ENCODE assay signal across 13 cellular contexts in genomic region chr17:78263736-78264340, GRCh38. TPM values are rescaled to one million over a fixed set of nuclear protein-coding genes. Genes with fewer than 3 reads are reported as not detected.
A peak's percentile ranks its signal among the peaks of the same experiment; 100 is the strongest.
DNase-seq lines count a peak whose midpoint lies in the region; ATAC-seq and TF ChIP-seq lines count a peak whose summit lies in the region.
"Had no signal": no experiment of that assay in that cellular context is flagged by ENCODE, and none has a peak within 500 bp of the region (broad histone marks: within the 10 kb centered on the region; RNA-seq: fewer than 3 reads in every experiment).

No MANE protein-coding gene starts in this region.

- peak in 1 of 5 donors; percentile 26 for DNase-seq in CD8-positive, alpha-beta memory T cell
- DNase-seq in NT2/D1 (ENCODE audit: low read depth, low spot score) (no peak), right atrium auricular region (ENCODE audit: low spot score) (no peak), gastrocnemius medialis (no peak), MG63 (no peak)
- DNase-seq: HCEC 1CT, retina had no signal

- ATAC-seq in gastrocnemius medialis (peak in 1 of 2 donors; percentile 14), GM18517 (IDR thresholded peaks at IDR 0.05; ENCODE audit: unreplicated experiment) (no peak), GM21576 (IDR thresholded peaks at IDR 0.05; ENCODE audit: unreplicated experiment) (no peak)
- ATAC-seq: WTC11 had no signal

- no peaks in the 10 kb centered on the region for H3K36me3 ChIP-seq in CD8-positive, alpha-beta memory T cell (ENCODE audit: insufficient read depth, low read length)
- no peaks in the 10 kb centered on the region for H3K36me3 ChIP-seq in NT2/D1 (ENCODE audit: insufficient read depth, insufficient read length, low read length)
- no peaks in the 10 kb centered on the region for H3K36me3 ChIP-seq in right atrium auricular region
- H3K36me3 ChIP-seq in gastrocnemius medialis, result no peaks in the 10 kb centered on the region
- H3K36me3 ChIP-seq in MG63, result no peaks in the 10 kb centered on the region
- H3K36me3 ChIP-seq: SJCRH30 had no signal

- peaks cover 5 to 20% (median 10%) of the 10 kb centered on the region in 3 donors for H3K4me1 Mint-ChIP-seq in CD8-positive, alpha-beta memory T cell

- H3K27me3 ChIP-seq in CD8-positive, alpha-beta memory T cell (ENCODE audit: insufficient read depth, low read length, poor library complexity, severe bottlenecking), result no peaks in the 10 kb centered on the region
- H3K27me3 ChIP-seq in NT2/D1 (ENCODE audit: insufficient read depth, insufficient read length) (peaks cover 6% of the 10 kb centered on the region), right atrium auricular region (no peaks in the 10 kb centered on the region), gastrocnemius medialis (peaks cover 1 to 2% (median 1%) of the 10 kb centered on the region in 3 donors), MG63 (no peaks in the 10 kb centered on the region)
- H3K27me3 ChIP-seq: SJCRH30 had no signal

- no peaks in the 10 kb centered on the region for H3K27me3 Mint-ChIP-seq in CD8-positive, alpha-beta memory T cell

- TF ChIP-seq CTCF in right atrium auricular region (IDR thresholded peaks at IDR 0.05) (no peak), gastrocnemius medialis (IDR thresholded peaks at IDR 0.05 in 4 of 5, conservative IDR thresholded peaks at IDR 0.05 in 1 of 5) (no peak)

- no peaks in the 10 kb centered on the region for H3K9me3 Mint-ChIP-seq in CD8-positive, alpha-beta memory T cell
- H3K9me3 Mint-ChIP-seq: WTC11 had no signal

- H3K36me3 Mint-ChIP-seq in CD8-positive, alpha-beta memory T cell, result no peaks in the 10 kb centered on the region
- H3K36me3 Mint-ChIP-seq: WTC11 had no signal

- peaks cover 46% of the 10 kb centered on the region for H3K4me1 ChIP-seq in CD8-positive, alpha-beta memory T cell (ENCODE audit: insufficient read depth, low read length)
- H3K4me1 ChIP-seq in NT2/D1 (ENCODE audit: insufficient read depth, insufficient read length) (peaks cover 22% of the 10 kb centered on the region), right atrium auricular region (peaks cover 0 to 19% of the 10 kb centered on the region in 2 donors), gastrocnemius medialis (peaks cover 9 to 13% of the 10 kb centered on the region in 2 donors)

- H3K27ac ChIP-seq in CD8-positive, alpha-beta memory T cell (ENCODE audit: low read depth, low read length), result peak overlapping the region; percentile 74
- H3K27ac ChIP-seq in right atrium auricular region, result peak overlapping the region; percentile 48 to 51
- peak overlapping the region; percentile 18 to 66 (median 64) for H3K27ac ChIP-seq in gastrocnemius medialis

- no peak for TF ChIP-seq POLR2A in gastrocnemius medialis (IDR thresholded peaks at IDR 0.05)

- H3K4me3 Mint-ChIP-seq in CD8-positive, alpha-beta memory T cell, result no peak overlapping the region
- H3K4me3 Mint-ChIP-seq: WTC11 had no signal

- in situ Hi-C loops in gastrocnemius medialis (cut with MboI; ENCODE audit: low sequenced_read_pairs in 4 of 4), result no loop called here

- CTCF ChIA-PET in CD8-positive, alpha-beta memory T cell (lab: Charles Lee), result interaction anchor here (1.1 to 2.4 kb wide), 2 partner anchors 13 to 97 kb away, joined by 3 to 9 read pairs; no protein-coding TSS in a partner anchor

- intact Hi-C loops in gastrocnemius medialis (cut with DNase I; ENCODE audit: low total_unique reads), result no loop called here

- H3K9ac ChIP-seq in NT2/D1 (ENCODE audit: insufficient read length, low read depth), result peak overlapping the region; percentile 8

- H3K9me3 ChIP-seq in CD8-positive, alpha-beta memory T cell (ENCODE audit: low read length), result no peaks in the 10 kb centered on the region
- H3K9me3 ChIP-seq in NT2/D1 (ENCODE audit: insufficient read depth, low read length) (no peaks in the 10 kb centered on the region), right atrium auricular region (no peaks in the 10 kb centered on the region), gastrocnemius medialis (no peaks in the 10 kb centered on the region), MG63 (no peaks in the 10 kb centered on the region)
- H3K9me3 ChIP-seq: SJCRH30 had no signal

- POLR2A ChIA-PET in CD8-positive, alpha-beta memory T cell (lab: Charles Lee), result no interaction called here

- no peak overlapping the region for H3K4me3 ChIP-seq in CD8-positive, alpha-beta memory T cell (ENCODE audit: low read length)
- no peak overlapping the region for H3K4me3 ChIP-seq in NT2/D1 (ENCODE audit: insufficient read length, low read depth)
- H3K4me3 ChIP-seq in right atrium auricular region, result no peak overlapping the region
- no peak overlapping the region for H3K4me3 ChIP-seq in gastrocnemius medialis
- no peak overlapping the region for H3K4me3 ChIP-seq in MG63
- H3K4me3 ChIP-seq: SJCRH30 had no signal

- H3K27ac Mint-ChIP-seq in CD8-positive, alpha-beta memory T cell, result peak overlapping the region in 2 of 8 donors; percentile 73 to 78

RNA-seq across cellular contexts. Expression of gene TMEM235, which starts 32.4 kb away (rescaled TPM):
- not detected for total RNA-seq in CD8-positive, alpha-beta memory T cell
- polyA plus RNA-seq in CD8-positive, alpha-beta memory T cell, result not detected
- not detected for total RNA-seq in right atrium auricular region
- total RNA-seq in gastrocnemius medialis, result not detected
- total RNA-seq in MG63 (2014; rRNA removed; shearing (Covaris generic); ENCODE audit: low replicate concordance), result not detected in 2 replicates
- total RNA-seq: aorta, LHCN-M2 had no signal
- polyA plus RNA-seq: aorta had no signal

RNA-seq across cellular contexts. Expression of gene BIRC5, which starts 49.8 kb away (rescaled TPM):
- total RNA-seq in CD8-positive, alpha-beta memory T cell, result 10 to 100 TPM; 61.0 to 65.1 TPM
- polyA plus RNA-seq in CD8-positive, alpha-beta memory T cell, result 0.69 TPM
- total RNA-seq in right atrium auricular region (1 to 10 TPM in 1 of 2 donors, not detected in 1; 3.7 TPM), gastrocnemius medialis (1 to 10 TPM in 1 of 4 donors, under 1 TPM in 1, not detected in 2; 0.44 to 3.3 TPM)
- 188 and 218 TPM in 2 replicates for total RNA-seq in MG63 (2014; rRNA removed; shearing (Covaris generic); ENCODE audit: low replicate concordance)

Comparison
In these comparisons a context has a peak if more than half of its experiments do, and no peak if none do; other contexts are left out.
1. RNA of gene BIRC5, which starts 49.8 kb away (total RNA-seq): 188 to 218 TPM in MG63 and 61.0 to 65.1 TPM in CD8-positive, alpha-beta memory T cell; 3.7 TPM in right atrium auricular region and 0.44 to 3.3 TPM in gastrocnemius medialis; every median in the first group is over 10 times any median in the second.
2. Peak in every context shown above with its lines, with median percentiles within 50 percentile points of each other: H3K27ac ChIP-seq.